In the genomic region with DNA sequence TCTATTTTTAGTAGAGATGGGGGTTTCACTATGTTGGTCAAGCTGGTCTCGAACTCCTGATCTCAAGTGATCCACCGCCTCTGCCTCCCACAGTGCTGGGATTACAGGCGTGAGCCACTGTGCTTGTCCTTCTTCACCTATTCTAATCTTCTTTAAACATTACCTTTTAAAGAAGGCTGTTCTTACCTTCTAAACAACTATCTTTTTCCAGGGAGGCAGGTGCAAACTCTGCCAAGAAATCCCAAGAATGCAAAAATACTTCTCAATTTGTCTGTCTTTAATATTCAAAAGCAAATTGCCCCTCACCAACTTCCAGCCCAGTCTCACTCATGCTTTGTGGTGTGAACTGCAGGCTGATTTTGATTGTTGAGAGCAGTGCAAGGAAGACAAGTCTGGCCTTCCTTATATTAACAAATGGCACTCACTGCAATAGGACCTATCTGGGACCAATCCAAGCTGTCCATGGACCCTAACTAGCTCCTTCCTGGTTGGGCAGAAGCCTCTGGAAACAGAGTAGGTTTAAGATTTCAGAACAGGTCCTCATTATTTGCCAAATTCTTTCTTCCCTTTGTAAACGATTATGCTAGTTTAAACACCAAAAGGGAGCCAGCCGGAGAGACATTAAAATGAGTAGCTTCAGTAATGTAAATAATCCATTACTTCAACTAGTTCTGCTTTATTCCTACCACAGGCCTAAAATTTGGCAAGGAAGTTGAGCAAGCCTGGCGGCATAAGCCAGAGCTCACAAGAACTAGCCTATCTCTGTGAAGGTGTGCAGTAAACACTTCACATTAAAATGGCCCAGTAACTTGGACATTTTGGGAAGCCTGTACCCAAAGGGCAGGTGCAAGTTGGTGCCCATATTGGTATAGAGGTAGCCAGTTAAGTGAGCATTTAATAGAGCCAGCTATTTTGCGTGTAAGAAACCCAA, we compare ENCODE assay signal across 8 cellular contexts. TPM values are rescaled to one million over a fixed set of nuclear protein-coding genes. Genes with fewer than 3 reads are reported as not detected.
DNase-seq lines count a peak whose midpoint lies in the region; ATAC-seq, FAIRE-seq and TF ChIP-seq lines count a peak whose summit lies in the region.

No MANE protein-coding gene starts in this region.

- TF ChIP-seq POLR2A in H54 (IDR thresholded peaks at IDR 0.05; ENCODE audit: low read depth, low read length): no peak

- no TSS peak for BruUV-seq in PC-3 (replicated peaks; lab: Mats Ljungman, UMichigan)

- FAIRE-seq in H54 (lab: Jason Lieb, UNC): no peak

- peak overlapping the region; percentile 91 for H3K4me2 ChIP-seq in PC-3 (ENCODE audit: low read length)

- peaks cover 31% of the 10 kb centered on the region for H3K79me2 ChIP-seq in PC-3 (ENCODE audit: low read length)

- H4K20me1 ChIP-seq in PC-3 (ENCODE audit: low read length): no peaks in the 10 kb centered on the region

- H3K9me3 Mint-ChIP-seq in activated CD4-positive, alpha-beta T cell treated with anti-CD3 and anti-CD28 coated beads for 36 hours (ENCODE audit: low read depth): no peaks in the 10 kb centered on the region

- peak overlapping the region; percentile 98 for H3K9ac ChIP-seq in PC-3 (ENCODE audit: low read length)
- H3K9ac ChIP-seq in mucosa of rectum (ENCODE audit: low read depth in 1 of 2, low read length in 2 of 2): peak overlapping the region; percentile 97 to 100

- H3K27ac ChIP-seq in PC-3 (ENCODE audit: low read length) (no peak overlapping the region), cingulate gyrus (ENCODE audit: low read depth, low read length) (peak overlapping the region; percentile 7), mucosa of rectum (ENCODE audit: low read depth in 2 of 2, low read length in 2 of 2) (peak overlapping the region; percentile 99)

- H3F3A ChIP-seq in PC-3 (ENCODE audit: low read length, unreplicated experiment): no peaks in the 10 kb centered on the region

- no peaks in the 10 kb centered on the region for H3K27me3 ChIP-seq in PC-3 (ENCODE audit: low read length)
- H3K27me3 ChIP-seq in mucosa of rectum (ENCODE audit: control insufficient read depth in 2 of 2, insufficient read depth in 2 of 2, low read length in 2 of 2): no peaks in the 10 kb centered on the region

- H3K27ac Mint-ChIP-seq in activated CD4-positive, alpha-beta T cell treated with anti-CD3 and anti-CD28 coated beads for 36 hours: peak overlapping the region; percentile 100

- H3K4me1 ChIP-seq in PC-3 (ENCODE audit: insufficient read depth, low read length) (peaks cover 13% of the 10 kb centered on the region), mucosa of rectum (ENCODE audit: control insufficient read depth in 2 of 2, insufficient read depth in 2 of 2, low read length in 2 of 2) (peaks cover 19 to 24% of the 10 kb centered on the region in 2 donors)

- no peak for TF ChIP-seq CTCF in PC-3 (conservative IDR thresholded peaks at IDR 0.05; ENCODE audit: low read depth, low read length)

- CTCF ChIA-PET in activated CD4-positive, alpha-beta T cell treated with anti-CD3 and anti-CD28 coated beads for 36 hours (lab: Charles Lee): interaction anchor here (0.6 to 2.3 kb wide), 10 partner anchors 10 to 386 kb away, joined by 3 to 16 read pairs (median 5); a partner anchor contains a TSS
- CTCF ChIA-PET in PC-3 (lab: Charles Lee): interaction anchor here (0.6 to 3.7 kb wide), 3 partner anchors 39 to 437 kb away, joined by 3 to 36 read pairs (median 6); no protein-coding TSS in a partner anchor

- no peak for ATAC-seq in activated CD4-positive, alpha-beta T cell treated with anti-CD3 and anti-CD28 coated beads for 36 hours
- no peak for ATAC-seq in PC-3

- no peaks in the 10 kb centered on the region for H3K36me3 ChIP-seq in PC-3 (ENCODE audit: low read depth, low read length)
- H3K36me3 ChIP-seq in mucosa of rectum (ENCODE audit: control insufficient read depth in 2 of 2, insufficient read depth in 2 of 2, low read length in 2 of 2): peaks cover 0 to 3% of the 10 kb centered on the region in 2 donors

- peaks cover 11% of the 10 kb centered on the region for H3K4me1 Mint-ChIP-seq in activated CD4-positive, alpha-beta T cell treated with anti-CD3 and anti-CD28 coated beads for 36 hours

- intact Hi-C loops in activated CD4-positive, alpha-beta T cell treated with anti-CD3 and anti-CD28 coated beads for 36 hours (cut with DNase I, micrococcal nuclease): loop anchor here (2.0 to 10.0 kb wide), 5 partner anchors 410 to 1435 kb away; a partner anchor contains a TSS
- intact Hi-C loops in PC-3 (cut with micrococcal nuclease): loop anchor here (2.0 kb wide), 1 partner anchor 182 kb away; no protein-coding TSS in a partner anchor

- peaks cover 8% of the 10 kb centered on the region for H3K36me3 Mint-ChIP-seq in activated CD4-positive, alpha-beta T cell treated with anti-CD3 and anti-CD28 coated beads for 36 hours (ENCODE audit: low read depth)

- H3K4me3 Mint-ChIP-seq in activated CD4-positive, alpha-beta T cell treated with anti-CD3 and anti-CD28 coated beads for 36 hours: peak overlapping the region; percentile 97

- no peak overlapping the region for H2AFZ ChIP-seq in PC-3 (ENCODE audit: low read length)

- DNase-seq in activated CD4-positive, alpha-beta T cell treated with anti-CD3 and anti-CD28 coated beads for 36 hours: peak; percentile 13
- no peak for DNase-seq in activated CD4-positive, alpha-beta T cell treated with anti-CD3 and anti-CD28 coated beads for 48 hours
- DNase-seq in PC-3 (peak; percentile 43), iPS-NIHi11 (ENCODE audit: low spot score) (no peak), superior temporal gyrus (ENCODE audit: extremely low spot score) (no peak), H54 (ENCODE audit: insufficient read length, low spot score) (no peak)

- peak overlapping the region; percentile 95 for H3K4me3 ChIP-seq in PC-3 (ENCODE audit: low read length)
- H3K4me3 ChIP-seq in mucosa of rectum (ENCODE audit: low read length in 2 of 2): peak overlapping the region; percentile 96

- POLR2A ChIA-PET in activated CD4-positive, alpha-beta T cell treated with anti-CD3 and anti-CD28 coated beads for 36 hours (lab: Charles Lee): interaction anchor here (0.6 to 2.9 kb wide), 7 partner anchors 29 to 450 kb away, joined by 3 to 28 read pairs (median 5); a partner anchor contains a TSS
- POLR2A ChIA-PET in PC-3 (lab: Charles Lee; ENCODE audit: unreplicated experiment): interaction anchor here (0.6 to 2.5 kb wide), 10 partner anchors 38 to 1960 kb away, joined by 3 to 27 read pairs (median 3); a partner anchor contains a TSS

- H3K9me2 ChIP-seq in PC-3 (replicated peaks; ENCODE audit: low read length): no peaks in the 10 kb centered on the region

- H3K27me3 Mint-ChIP-seq in activated CD4-positive, alpha-beta T cell treated with anti-CD3 and anti-CD28 coated beads for 36 hours: no peaks in the 10 kb centered on the region

- H3K9me3 ChIP-seq in PC-3 (ENCODE audit: low read length) (no peaks in the 10 kb centered on the region), mucosa of rectum (ENCODE audit: control insufficient read depth in 2 of 2, low read length in 2 of 2) (no peaks in the 10 kb centered on the region)

RNA-seq across cellular contexts. Expression of a gene that starts 1.6 kb away (rescaled TPM):
- total RNA-seq in activated CD4-positive, alpha-beta T cell treated with anti-CD3 and anti-CD28 coated beads for 36 hours: 10 to 100 TPM; 37.8 to 39.3 TPM
- total RNA-seq in PC-3 (2014; rRNA removed): 90.9 and 101 TPM in 2 replicates

RNA-seq across cellular contexts. Expression of a gene that starts 15.6 kb away (rescaled TPM):
- 1 to 10 TPM; 2.9 to 3.5 TPM for total RNA-seq in activated CD4-positive, alpha-beta T cell treated with anti-CD3 and anti-CD28 coated beads for 36 hours
- 6.6 and 6.7 TPM in 2 replicates for total RNA-seq in PC-3 (2014; rRNA removed)

Comparison
In these comparisons a context has a peak if more than half of its experiments do, and no peak if none do; other contexts are left out.
1. DNase-seq: peak in activated CD4-positive, alpha-beta T cell treated with anti-CD3 and anti-CD28 coated beads for 36 hours (single experiment) and PC-3 (single experiment); none in activated CD4-positive, alpha-beta T cell treated with anti-CD3 and anti-CD28 coated beads for 48 hours (single experiment), iPS-NIHi11 (single experiment), superior temporal gyrus (single experiment) and H54 (single experiment).